Comparison of ENCODE assay signal across 1 cellular context in genomic region chr9:85940832-85941616, GRCh38.
TF ChIP-seq lines count a peak whose summit lies in the region.

Gene NAA35 (plus strand): TSS chr9:85941146. CDS start chr9:85942160, 1,014 bp downstream.

TF ChIP-seq in A549, 52 proteins besides CTCF, POLR2A, EP300 and RAD21 (continued from another document):
- TF ChIP-seq MAZ (IDR thresholded peaks at IDR 0.05; ENCODE audit: borderline replicate concordance, low read depth, low read length) = no peak
- peak; percentile 99 for TF ChIP-seq CHD2 (IDR thresholded peaks at IDR 0.05; ENCODE audit: low read length, partially characterized antibody)
- TF ChIP-seq BHLHE40 (IDR thresholded peaks at IDR 0.05; ENCODE audit: low read depth, low read length) = no peak
- TF ChIP-seq NPAS2 (CRISPR knock-in tag; IDR thresholded peaks at IDR 0.05; ENCODE audit: borderline replicate concordance) = no peak
- peak; percentile 28; the same call in 1 of the 2 replicates for TF ChIP-seq GATA3 (IDR thresholded peaks at IDR 0.05; ENCODE audit: borderline replicate concordance)
- no peak for TF ChIP-seq CHD4 (IDR thresholded peaks at IDR 0.05; ENCODE audit: borderline replicate concordance)
- TF ChIP-seq, protein P1, sequence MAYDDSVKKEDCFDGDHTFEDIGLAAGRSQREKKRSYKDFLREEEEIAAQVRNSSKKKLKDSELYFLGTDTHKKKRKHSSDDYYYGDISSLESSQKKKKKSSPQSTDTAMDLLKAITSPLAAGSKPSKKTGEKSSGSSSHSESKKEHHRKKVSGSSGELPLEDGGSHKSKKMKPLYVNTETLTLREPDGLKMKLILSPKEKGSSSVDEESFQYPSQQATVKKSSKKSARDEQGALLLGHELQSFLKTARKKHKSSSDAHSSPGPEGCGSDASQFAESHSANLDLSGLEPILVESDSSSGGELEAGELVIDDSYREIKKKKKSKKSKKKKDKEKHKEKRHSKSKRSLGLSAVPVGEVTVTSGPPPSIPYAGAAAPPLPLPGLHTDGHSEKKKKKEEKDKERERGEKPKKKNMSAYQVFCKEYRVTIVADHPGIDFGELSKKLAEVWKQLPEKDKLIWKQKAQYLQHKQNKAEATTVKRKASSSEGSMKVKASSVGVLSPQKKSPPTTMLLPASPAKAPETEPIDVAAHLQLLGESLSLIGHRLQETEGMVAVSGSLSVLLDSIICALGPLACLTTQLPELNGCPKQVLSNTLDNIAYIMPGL (CRISPR knock-in tag; IDR thresholded peaks at IDR 0.05; ENCODE audit: borderline replicate concordance) = no peak
- TF ChIP-seq, protein P2, sequence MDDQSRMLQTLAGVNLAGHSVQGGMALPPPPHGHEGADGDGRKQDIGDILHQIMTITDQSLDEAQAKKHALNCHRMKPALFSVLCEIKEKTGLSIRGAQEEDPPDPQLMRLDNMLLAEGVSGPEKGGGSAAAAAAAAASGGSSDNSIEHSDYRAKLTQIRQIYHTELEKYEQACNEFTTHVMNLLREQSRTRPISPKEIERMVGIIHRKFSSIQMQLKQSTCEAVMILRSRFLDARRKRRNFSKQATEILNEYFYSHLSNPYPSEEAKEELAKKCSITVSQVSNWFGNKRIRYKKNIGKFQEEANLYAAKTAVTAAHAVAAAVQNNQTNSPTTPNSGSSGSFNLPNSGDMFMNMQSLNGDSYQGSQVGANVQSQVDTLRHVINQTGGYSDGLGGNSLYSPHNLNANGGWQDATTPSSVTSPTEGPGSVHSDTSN (IDR thresholded peaks at IDR 0.05) = no peak
- TF ChIP-seq PHF8 (IDR thresholded peaks at IDR 0.05; ENCODE audit: borderline replicate concordance, low read depth) = peak; percentile 58; the same call in 1 of the 2 replicates
- peak in 1 of 2 experiments; percentile 63; a peak in 2 of 5 replicates for TF ChIP-seq JUN (IDR thresholded peaks at IDR 0.05)
